Comparison of ENCODE assay signal across 9 cellular contexts in genomic region chr10:132961-133898, GRCh38. TPM values are rescaled to one million over a fixed set of nuclear protein-coding genes. Genes with fewer than 3 reads are reported as not detected.
DNase-seq lines count a peak whose midpoint lies in the region; ATAC-seq and TF ChIP-seq lines count a peak whose summit lies in the region.
"Had no signal": no experiment of that assay in that cellular context is flagged by ENCODE, and none has a peak within 500 bp of the region (broad histone marks: within the 10 kb centered on the region; RNA-seq: fewer than 3 reads in every experiment).

No MANE protein-coding gene starts in this region.

- CTCF ChIA-PET in BJ (lab: Yijun Ruan, JAX): interaction anchor here (0.7 kb wide), 1 partner anchor 9 kb away, joined by 3 read pairs; no protein-coding TSS in a partner anchor

- H3K27ac ChIP-seq in HUES48 (ENCODE audit: low read depth, low read length): peak overlapping the region; percentile 43
- H3K27ac ChIP-seq in right lobe of liver: no peak overlapping the region

- H3K36me3 ChIP-seq in BJ (ENCODE audit: control insufficient read depth, insufficient read depth, low read length) (no peaks in the 10 kb centered on the region), HUES48 (ENCODE audit: control insufficient read depth, insufficient read depth, low read length) (no peaks in the 10 kb centered on the region), right lobe of liver (no peaks in the 10 kb centered on the region)

- H3K4me3 ChIP-seq in BJ (ENCODE audit: low read depth, low read length) (no peak overlapping the region), HUES48 (ENCODE audit: low read depth, low read length) (peak overlapping the region; percentile 66), astrocyte of the cerebellum (ENCODE audit: low read depth, low read length) (peak overlapping the region; percentile 67), right lobe of liver (no peak overlapping the region)

- in situ Hi-C loops in astrocyte of the cerebellum (cut with HindIII; ENCODE audit: low sequenced_read_pairs): no loop called here

- no peak for TF ChIP-seq CTCF in BJ (IDR thresholded peaks at IDR 0.05; ENCODE audit: insufficient read depth, low read depth, low read length)
- no peak for TF ChIP-seq CTCF in astrocyte of the cerebellum (IDR thresholded peaks at IDR 0.05; ENCODE audit: low read depth, low read length, missing control alignments)
- TF ChIP-seq CTCF in right lobe of liver (IDR thresholded peaks at IDR 0.05): no peak

- DNase-seq in BJ (ENCODE audit: low read depth) (peak; percentile 39), astrocyte of the cerebellum (ENCODE audit: low read depth) (peak; percentile 42), right lobe of liver (no peak), NCI-H1105 treated with DMSO at 0.1 percent for 48 hours (lab: John Stamatoyannopoulos, UW) (no peak), NOMO-1 treated with dmso at 0.1 percent for 144 hours (lab: John Stamatoyannopoulos, UW; ENCODE audit: unreplicated experiment) (no peak), posterior vena cava (ENCODE audit: low spot score) (no peak), NCI-H2081 (lab: John Stamatoyannopoulos, UW) (no peak)
- DNase-seq: activated CD4-positive, alpha-beta T cell treated with anti-CD3 and anti-CD28 coated beads, Interleukin-2, amount 50 U/mL, for 1 hour had no signal

- H3K9me3 ChIP-seq in HUES48 (ENCODE audit: control insufficient read depth, insufficient read depth, low read length): no peaks in the 10 kb centered on the region
- no peaks in the 10 kb centered on the region for H3K9me3 ChIP-seq in right lobe of liver

- peaks cover 21% of the 10 kb centered on the region for H3K4me1 ChIP-seq in HUES48 (ENCODE audit: control insufficient read depth, insufficient read depth, low read length)
- peaks cover 0 to 11% (median 4%) of the 10 kb centered on the region in 4 donors for H3K4me1 ChIP-seq in right lobe of liver

- 62% methylated on average over 10 of the region's 10 CpGs for WGBS in right lobe of liver (ENCODE audit: insufficient coverage, low coverage, low lambda C conversion rate, missing lambda C conversion rate)

- ATAC-seq in right lobe of liver: peak in 1 of 4 donors; percentile 41

- peak; percentile 41 for TF ChIP-seq POLR2A in right lobe of liver (IDR thresholded peaks at IDR 0.05)

- H3K9ac ChIP-seq in HUES48 (ENCODE audit: low read depth, low read length): no peak overlapping the region

- H3K27me3 ChIP-seq in BJ (ENCODE audit: control insufficient read depth, insufficient read depth, low read length) (no peaks in the 10 kb centered on the region), HUES48 (ENCODE audit: control insufficient read depth, insufficient read depth, low read length) (peaks cover 25% of the 10 kb centered on the region), right lobe of liver (no peaks in the 10 kb centered on the region)

- intact Hi-C loops in right lobe of liver (cut with DNase I) (no loop called here), posterior vena cava (cut with DNase I) (no loop called here)

- POLR2A ChIA-PET in BJ (lab: Charles Lee): no interaction called here

RNA-seq across cellular contexts. Expression of gene ZMYND11, which starts 2.0 kb away (rescaled TPM):
- 37.6 and 64.4 TPM in 2 replicates for polyA plus RNA-seq in BJ (2011; rRNA removed)
- 18.8 and 21.9 TPM in 2 replicates for polyA minus RNA-seq in BJ (2011; rRNA and poly(A)+ RNA removed)
- 10 to 100 TPM; 22.5 to 30.6 (median 24.4) TPM for total RNA-seq in right lobe of liver
- total RNA-seq in posterior vena cava: 100 to 1,000 TPM in 1 of 2 donors, 10 to 100 TPM in 1; 87.1 to 104 TPM

Comparison
In these comparisons a context has a peak if more than half of its experiments do, and no peak if none do; other contexts are left out.
1. DNase-seq: peak in BJ (single experiment) and astrocyte of the cerebellum (single experiment); none in right lobe of liver (0 of 3), NCI-H1105 treated with DMSO at 0.1 percent for 48 hours (single experiment), NOMO-1 treated with dmso at 0.1 percent for 144 hours (single experiment), posterior vena cava (single experiment) and NCI-H2081 (0 of 2).
2. H3K4me3 ChIP-seq: peak in HUES48 (single experiment) and astrocyte of the cerebellum (single experiment); none in BJ (single experiment) and right lobe of liver (0 of 3).